32 cellular contexts compared by ENCODE assay signal in genomic region chr4:99134586-99134985, GRCh38. TPM values are rescaled to one million over a fixed set of nuclear protein-coding genes. Genes with fewer than 3 reads are reported as not detected.
"Had no signal": no experiment of that assay in that cellular context is flagged by ENCODE, and none has a peak within 500 bp of the region (broad histone marks: within the 10 kb centered on the region; RNA-seq: fewer than 3 reads in every experiment).

No MANE protein-coding gene starts in this region.

- H3K27me3 ChIP-seq: colonic mucosa, esophagus muscularis mucosa, gastrocnemius medialis, neutrophil, right lobe of liver, stomach, thyroid gland had no signal

- ATAC-seq: gastrocnemius medialis; mucosa of descending colon; natural killer cell treated with Interleukin-12 subunit alpha and Interleukin-12 subunit beta and Interleukin-15 and Interleukin-18, amount 100 ng/mL, for 72 hours; stimulated activated effector memory CD8-positive, alpha-beta T cell treated with anti-CD3 and anti-CD28 coated beads, Interleukin-12 subunit alpha, Interleukin-12 subunit beta, amount 100 ng/mL, for 72 hours had no signal

- H3K27ac Mint-ChIP-seq: dendritic cell treated with granulocyte-macrophage colony-stimulating factor and Interleukin-4, amounts not matched to agents 40 ng/mL and 50 ng/mL, for 4 days; endodermal cell; memory B cell; natural killer cell treated with Interleukin-12 subunit alpha and Interleukin-12 subunit beta and Interleukin-15 and Interleukin-18, amount 100 ng/mL, for 72 hours; progenitor cell of endocrine pancreas; stimulated activated effector memory CD8-positive, alpha-beta T cell treated with anti-CD3 and anti-CD28 coated beads, Interleukin-12 subunit alpha, Interleukin-12 subunit beta, amount 100 ng/mL, for 72 hours; type B pancreatic cell had no signal

- DNase-seq: colonic mucosa; effector CD8-positive, alpha-beta T cell; endodermal cell; gastrocnemius medialis; head of caudate nucleus; kidney; mucosa of descending colon; naive B cell; right lobe of liver; stimulated activated CD4-positive, alpha-beta T cell treated with anti-CD3 and anti-CD28 coated beads, Interleukin-2, amount 100 ng/mL, for 24 hours; stimulated activated CD4-positive, alpha-beta T cell treated with anti-CD3 and anti-CD28 coated beads, Interleukin-4, amount 100 ng/mL, for 24 hours; stimulated activated naive CD4-positive, alpha-beta T cell treated with Interleukin-2 at 50 U/mL for 16 hours; stomach; thyroid gland had no signal

- H3K9me3 ChIP-seq: colonic mucosa, esophagus muscularis mucosa, gastrocnemius medialis, mucosa of descending colon, neutrophil, right lobe of liver, stomach, thyroid gland had no signal

- H3K4me1 ChIP-seq: colonic mucosa, esophagus muscularis mucosa, gastrocnemius medialis, parathyroid adenoma, stomach, thyroid gland had no signal

- H3K36me3 ChIP-seq: colonic mucosa, esophagus muscularis mucosa, gastrocnemius medialis, neutrophil, stomach, thyroid gland had no signal

- H3K9me3 Mint-ChIP-seq: dendritic cell treated with granulocyte-macrophage colony-stimulating factor and Interleukin-4, amounts not matched to agents 40 ng/mL and 50 ng/mL, for 4 days; memory B cell; naive B cell; natural killer cell treated with Interleukin-12 subunit alpha and Interleukin-12 subunit beta and Interleukin-15 and Interleukin-18, amount 100 ng/mL, for 72 hours; stimulated activated effector memory CD8-positive, alpha-beta T cell treated with anti-CD3 and anti-CD28 coated beads, Interleukin-12 subunit alpha, Interleukin-12 subunit beta, amount 100 ng/mL, for 72 hours had no signal

- H3K4me1 Mint-ChIP-seq: endodermal cell; memory B cell; naive B cell; neural crest cell; stimulated activated effector memory CD8-positive, alpha-beta T cell treated with anti-CD3 and anti-CD28 coated beads, Interleukin-12 subunit alpha, Interleukin-12 subunit beta, amount 100 ng/mL, for 72 hours had no signal

- H3K36me3 Mint-ChIP-seq: memory B cell; naive B cell; natural killer cell treated with Interleukin-12 subunit alpha and Interleukin-12 subunit beta and Interleukin-15 and Interleukin-18, amount 100 ng/mL, for 72 hours; stimulated activated effector memory CD8-positive, alpha-beta T cell treated with anti-CD3 and anti-CD28 coated beads, Interleukin-12 subunit alpha, Interleukin-12 subunit beta, amount 100 ng/mL, for 72 hours; type B pancreatic cell had no signal

- H3K9ac ChIP-seq: parathyroid adenoma had no signal

- H3K79me2 ChIP-seq: parathyroid adenoma had no signal

- H3K27me3 Mint-ChIP-seq: dendritic cell treated with granulocyte-macrophage colony-stimulating factor and Interleukin-4, amounts not matched to agents 40 ng/mL and 50 ng/mL, for 4 days; naive B cell; progenitor cell of endocrine pancreas; type B pancreatic cell had no signal

- H3K4me3 Mint-ChIP-seq: dendritic cell treated with granulocyte-macrophage colony-stimulating factor and Interleukin-4, amounts not matched to agents 40 ng/mL and 50 ng/mL, for 4 days; endodermal cell; memory B cell; naive B cell; natural killer cell treated with Interleukin-12 subunit alpha and Interleukin-12 subunit beta and Interleukin-15 and Interleukin-18, amount 100 ng/mL, for 72 hours; neural crest cell; stimulated activated effector memory CD8-positive, alpha-beta T cell treated with anti-CD3 and anti-CD28 coated beads, Interleukin-12 subunit alpha, Interleukin-12 subunit beta, amount 100 ng/mL, for 72 hours; type B pancreatic cell had no signal

- H3K27ac ChIP-seq: colonic mucosa, epithelial cell of prostate, esophagus muscularis mucosa, gastrocnemius medialis, neutrophil, parathyroid adenoma, stomach, thyroid gland had no signal

- FAIRE-seq: kidney had no signal

- H2AFZ ChIP-seq: parathyroid adenoma had no signal

- H3K4me3 ChIP-seq: colonic mucosa, esophagus muscularis mucosa, gastrocnemius medialis, lung, mucosa of descending colon, right lobe of liver, stomach, thyroid gland had no signal

RNA-seq across cellular contexts. Expression of gene ADH4, which starts 9.5 kb away (rescaled TPM):
- total RNA-seq: cerebellum; endodermal cell; fibroblast of lung; fibroblast of villous mesenchyme; glomerular endothelial cell; natural killer cell treated with Interleukin-12 subunit alpha and Interleukin-12 subunit beta and Interleukin-15 and Interleukin-18, amount 100 ng/mL, for 72 hours; neural crest cell; progenitor cell of endocrine pancreas; temporal lobe; urinary bladder had no signal
